20 cellular contexts compared by ENCODE assay signal in genomic region chr22:37880668-37881440, GRCh38. TPM values are rescaled to one million over a fixed set of nuclear protein-coding genes. Genes with fewer than 3 reads are reported as not detected.
A peak's percentile ranks its signal among the peaks of the same experiment; 100 is the strongest.
DNase-seq lines count a peak whose midpoint lies in the region; ATAC-seq and TF ChIP-seq lines count a peak whose summit lies in the region.
"Had no signal": no experiment of that assay in that cellular context is flagged by ENCODE, and none has a peak within 500 bp of the region (broad histone marks: within the 10 kb centered on the region; RNA-seq: fewer than 3 reads in every experiment).

No MANE protein-coding gene starts in this region.

- H3K27ac ChIP-seq in breast epithelium, result no peak overlapping the region
- peak overlapping the region in 58 of 59 donors; percentile 44 to 96 (median 85) for H3K27ac ChIP-seq in dorsolateral prefrontal cortex
- peak overlapping the region; percentile 77 for H3K27ac ChIP-seq in layer of hippocampus (ENCODE audit: low read depth, low read length)
- H3K27ac ChIP-seq in transverse colon, result peak overlapping the region in 3 of 4 donors; percentile 5 to 48 (median 26)
- H3K27ac ChIP-seq: coronary artery had no signal

- H3K27me3 ChIP-seq in breast epithelium (no peaks in the 10 kb centered on the region), dorsolateral prefrontal cortex (no peaks in the 10 kb centered on the region), layer of hippocampus (ENCODE audit: control insufficient read depth, insufficient read depth, low read length) (no peaks in the 10 kb centered on the region), transverse colon (no peaks in the 10 kb centered on the region)

- POLR2A ChIA-PET in MCF 10A (lab: Yijun Ruan, JAX), result interaction anchor here (0.6 to 1.8 kb wide), 3 partner anchors 16 to 29 kb away, joined by 3 to 6 read pairs (median 3); no protein-coding TSS in a partner anchor

- intact Hi-C loops in MCF 10A (cut with micrococcal nuclease) (no loop called here), breast epithelium (cut with DNase I; ENCODE audit: low total_unique reads) (no loop called here), dorsolateral prefrontal cortex (cut with DNase I) (no loop called here), transverse colon (cut with DNase I; ENCODE audit: low total_unique reads) (no loop called here)
- intact Hi-C loops in activated T-helper 2 cell treated with anti-CD3 and anti-CD28 coated beads, Interferon-gamma antibody, Interleukin-2, Interleukin-4, amounts not matched to agents 10 μg/mL and 5 μg/mL and 100 μg/mL, durations not matched to agents 14 hours and 24 hours and 36 hours (cut with micrococcal nuclease), result no loop called here

- no peak for TF ChIP-seq POLR2A in breast epithelium (IDR thresholded peaks at IDR 0.05)
- no peak for TF ChIP-seq POLR2A in transverse colon (IDR thresholded peaks at IDR 0.05)

- CTCF ChIA-PET in MCF 10A (lab: Yijun Ruan, JAX), result interaction anchor here (1.0 to 4.7 kb wide), 3 partner anchors 12 to 84 kb away, joined by 3 to 31 read pairs (median 4); no protein-coding TSS in a partner anchor

- no peaks in the 10 kb centered on the region for H3K27me3 Mint-ChIP-seq in MCF 10A (ENCODE audit: insufficient read depth, unreplicated experiment)
- no peaks in the 10 kb centered on the region for H3K27me3 Mint-ChIP-seq in activated T-helper 2 cell treated with anti-CD3 and anti-CD28 coated beads, Interferon-gamma antibody, Interleukin-2, Interleukin-4, amounts not matched to agents 10 μg/mL and 5 μg/mL and 100 μg/mL, durations not matched to agents 14 hours and 24 hours and 36 hours (ENCODE audit: low read depth)
- H3K27me3 Mint-ChIP-seq in activated T-cell treated with anti-CD3 and anti-CD28 coated beads, Interleukin-2, amount 50 U/mL, for 72 hours (ENCODE audit: low read depth), result no peaks in the 10 kb centered on the region
- H3K27me3 Mint-ChIP-seq: activated CD4-positive, alpha-beta memory T cell treated with anti-CD3 and anti-CD28 coated beads for 36 hours; type B pancreatic cell had no signal

- peaks cover 95% of the 10 kb centered on the region for H3K36me3 Mint-ChIP-seq in MCF 10A (ENCODE audit: insufficient read depth, unreplicated experiment)
- peaks cover 57% of the 10 kb centered on the region for H3K36me3 Mint-ChIP-seq in activated T-helper 2 cell treated with anti-CD3 and anti-CD28 coated beads, Interferon-gamma antibody, Interleukin-2, Interleukin-4, amounts not matched to agents 10 μg/mL and 5 μg/mL and 100 μg/mL, durations not matched to agents 14 hours and 24 hours and 36 hours (ENCODE audit: low read depth)
- peaks cover 9 to 21% of the 10 kb centered on the region in 2 donors for H3K36me3 Mint-ChIP-seq in activated T-cell treated with anti-CD3 and anti-CD28 coated beads, Interleukin-2, amount 50 U/mL, for 72 hours (ENCODE audit: insufficient read depth in 2 of 2)

- H3K4me1 Mint-ChIP-seq in MCF 10A (ENCODE audit: insufficient read depth, unreplicated experiment), result no peaks in the 10 kb centered on the region
- H3K4me1 Mint-ChIP-seq in activated T-helper 2 cell treated with anti-CD3 and anti-CD28 coated beads, Interferon-gamma antibody, Interleukin-2, Interleukin-4, amounts not matched to agents 10 μg/mL and 5 μg/mL and 100 μg/mL, durations not matched to agents 14 hours and 24 hours and 36 hours (ENCODE audit: low read depth), result peaks cover 1% of the 10 kb centered on the region
- no peaks in the 10 kb centered on the region for H3K4me1 Mint-ChIP-seq in activated T-cell treated with anti-CD3 and anti-CD28 coated beads, Interleukin-2, amount 50 U/mL, for 72 hours (ENCODE audit: low read depth)

- no peak for ATAC-seq in activated T-cell treated with anti-CD3 and anti-CD28 coated beads, Interleukin-2, amount 50 U/mL, for 72 hours (replicated peaks in 1 of 2)
- ATAC-seq: K562 had no signal

- peaks cover 8% of the 10 kb centered on the region for H3K36me3 ChIP-seq in breast epithelium
- H3K36me3 ChIP-seq in transverse colon, result peaks cover 0 to 64% (median 28%) of the 10 kb centered on the region in 4 donors

- H3K9me3 ChIP-seq in breast epithelium, result no peaks in the 10 kb centered on the region
- no peaks in the 10 kb centered on the region for H3K9me3 ChIP-seq in transverse colon

- H3K4me3 Mint-ChIP-seq in MCF 10A (ENCODE audit: unreplicated experiment), result no peak overlapping the region
- H3K4me3 Mint-ChIP-seq in activated T-helper 2 cell treated with anti-CD3 and anti-CD28 coated beads, Interferon-gamma antibody, Interleukin-2, Interleukin-4, amounts not matched to agents 10 μg/mL and 5 μg/mL and 100 μg/mL, durations not matched to agents 14 hours and 24 hours and 36 hours (ENCODE audit: low read depth), result no peak overlapping the region
- no peak overlapping the region for H3K4me3 Mint-ChIP-seq in activated T-cell treated with anti-CD3 and anti-CD28 coated beads, Interleukin-2, amount 50 U/mL, for 72 hours
- H3K4me3 Mint-ChIP-seq: activated CD4-positive, alpha-beta memory T cell treated with anti-CD3 and anti-CD28 coated beads for 36 hours; type B pancreatic cell had no signal

- WGBS in transverse colon (ENCODE audit: low coverage in 1 of 2), 2 donors, result 65 to 72% methylated on average over 4 to 6 of the region's 6 CpGs

- no peak for TF ChIP-seq CTCF in MCF 10A (IDR thresholded peaks at IDR 0.05; ENCODE audit: unreplicated experiment)
- no peak for TF ChIP-seq CTCF in breast epithelium (IDR thresholded peaks at IDR 0.05)
- peak in 1 of 56 donors; percentile 4 for TF ChIP-seq CTCF in dorsolateral prefrontal cortex (IDR thresholded peaks at IDR 0.05 in 54 of 56, conservative IDR thresholded peaks at IDR 0.05 in 2 of 56; ENCODE audit: low read depth in 1 of 56, partially characterized antibody in 56 of 56)
- no peak for TF ChIP-seq CTCF in transverse colon (IDR thresholded peaks at IDR 0.05)

- H3K4me3 ChIP-seq in breast epithelium, result no peak overlapping the region
- H3K4me3 ChIP-seq in dorsolateral prefrontal cortex, result peak overlapping the region in 4 of 59 donors; percentile 2 to 31 (median 12)
- H3K4me3 ChIP-seq in transverse colon, result no peak overlapping the region
- H3K4me3 ChIP-seq: coronary artery, K562 had no signal

- H3K27ac Mint-ChIP-seq in MCF 10A (ENCODE audit: low read depth, unreplicated experiment), result no peak overlapping the region
- no peak overlapping the region for H3K27ac Mint-ChIP-seq in activated T-helper 2 cell treated with anti-CD3 and anti-CD28 coated beads, Interferon-gamma antibody, Interleukin-2, Interleukin-4, amounts not matched to agents 10 μg/mL and 5 μg/mL and 100 μg/mL, durations not matched to agents 14 hours and 24 hours and 36 hours
- H3K27ac Mint-ChIP-seq in activated T-cell treated with anti-CD3 and anti-CD28 coated beads, Interleukin-2, amount 50 U/mL, for 72 hours, result no peak overlapping the region
- H3K27ac Mint-ChIP-seq: activated CD4-positive, alpha-beta memory T cell treated with anti-CD3 and anti-CD28 coated beads for 36 hours; type B pancreatic cell had no signal

- DNase-seq in MCF 10A (ENCODE audit: unreplicated experiment) (peak; percentile 40), breast epithelium (ENCODE audit: low spot score in 2 of 2) (no peak), dorsolateral prefrontal cortex (peak in 9 of 10 donors; percentile 32 to 87 (median 67)), transverse colon (no peak), SIG-M5 treated with dmso at 0.1 percent for 504 hours (lab: John Stamatoyannopoulos, UW; ENCODE audit: unreplicated experiment) (no peak)
- no peak for DNase-seq in activated T-helper 2 cell treated with anti-CD3 and anti-CD28 coated beads, Interferon-gamma antibody, Interleukin-2, Interleukin-4, amounts not matched to agents 10 μg/mL and 5 μg/mL and 100 μg/mL, durations not matched to agents 14 hours and 24 hours and 36 hours (ENCODE audit: low spot score)
- DNase-seq in activated T-cell treated with anti-CD3 and anti-CD28 coated beads, Interleukin-2, amount 50 U/mL, for 72 hours, result no peak
- DNase-seq: activated CD4-positive, alpha-beta memory T cell treated with anti-CD3 and anti-CD28 coated beads for 36 hours; activated effector memory CD4-positive, alpha-beta T cell treated with anti-CD3 and anti-CD28 coated beads, Interleukin-2, amount 50 U/mL, for 16 hours; Calu3; NCI-H1694; NCI-H526 treated with DMSO at 0.1 percent for 48 hours; T-helper 9 cell had no signal

- no TSS peak for BruUV-seq in MCF 10A (replicated peaks; lab: Mats Ljungman, UMichigan)

- TF ChIP-seq EP300 in transverse colon (IDR thresholded peaks at IDR 0.05; ENCODE audit: low read depth), result no peak

- in situ Hi-C loops in transverse colon (cut with MboI; ENCODE audit: low pct_ligation_motif_present in 1 of 4, low pct_unique_long_range_greater_than_20kb in 1 of 4, low sequenced_read_pairs in 3 of 4), result no loop called here

- H3K4me1 ChIP-seq in breast epithelium (no peaks in the 10 kb centered on the region), transverse colon (peaks cover 0 to 13% (median 6%) of the 10 kb centered on the region in 4 donors)

- no peaks in the 10 kb centered on the region for H3K9me3 Mint-ChIP-seq in MCF 10A (ENCODE audit: unreplicated experiment)
- H3K9me3 Mint-ChIP-seq in activated T-helper 2 cell treated with anti-CD3 and anti-CD28 coated beads, Interferon-gamma antibody, Interleukin-2, Interleukin-4, amounts not matched to agents 10 μg/mL and 5 μg/mL and 100 μg/mL, durations not matched to agents 14 hours and 24 hours and 36 hours, result no peaks in the 10 kb centered on the region
- H3K9me3 Mint-ChIP-seq in activated T-cell treated with anti-CD3 and anti-CD28 coated beads, Interleukin-2, amount 50 U/mL, for 72 hours, result no peaks in the 10 kb centered on the region
- H3K9me3 Mint-ChIP-seq: activated CD4-positive, alpha-beta memory T cell treated with anti-CD3 and anti-CD28 coated beads for 36 hours; type B pancreatic cell had no signal

RNA-seq across cellular contexts. Expression of gene MICALL1, which starts 25.2 kb away (rescaled TPM):
- total RNA-seq in MCF 10A (2022) (164 and 165 TPM in 2 replicates), breast epithelium (10 to 100 TPM in 2 of 3 donors, 1 to 10 TPM in 1; 8.6 to 25.6 (median 22.0) TPM), dorsolateral prefrontal cortex (10 to 100 TPM in 117 of 120 experiments, 1 to 10 TPM in 3; 7.5 to 65.7 (median 19.8) TPM), transverse colon (10 to 100 TPM; 26.8 to 87.2 (median 37.3) TPM)
- total RNA-seq in activated T-helper 2 cell treated with anti-CD3 and anti-CD28 coated beads, Interferon-gamma antibody, Interleukin-2, Interleukin-4, amounts not matched to agents 10 μg/mL and 5 μg/mL and 100 μg/mL, durations not matched to agents 14 hours and 24 hours and 36 hours, result 22.7 and 29.1 TPM in 2 replicates
- total RNA-seq in activated T-cell treated with anti-CD3 and anti-CD28 coated beads, Interleukin-2, amount 50 U/mL, for 72 hours, result 10 to 100 TPM; 21.3 to 21.6 TPM

RNA-seq across cellular contexts. Expression of gene EIF3L, which starts 31.6 kb away (rescaled TPM):
- 395 and 505 TPM in 2 replicates for total RNA-seq in MCF 10A (2022)
- total RNA-seq in breast epithelium, result 100 to 1,000 TPM; 471 to 569 (median 490) TPM
- 100 to 1,000 TPM; 134 to 326 (median 235) TPM for total RNA-seq in dorsolateral prefrontal cortex
- 100 to 1,000 TPM in 3 of 4 donors, 10 to 100 TPM in 1; 89.4 to 292 (median 217) TPM for total RNA-seq in transverse colon
- total RNA-seq in activated T-helper 2 cell treated with anti-CD3 and anti-CD28 coated beads, Interferon-gamma antibody, Interleukin-2, Interleukin-4, amounts not matched to agents 10 μg/mL and 5 μg/mL and 100 μg/mL, durations not matched to agents 14 hours and 24 hours and 36 hours, result 462 and 480 TPM in 2 replicates
- 100 to 1,000 TPM; 826 to 905 TPM for total RNA-seq in activated T-cell treated with anti-CD3 and anti-CD28 coated beads, Interleukin-2, amount 50 U/mL, for 72 hours

RNA-seq across cellular contexts. Expression of gene ANKRD54, which starts 36.7 kb away (rescaled TPM):
- total RNA-seq in MCF 10A (2022) (26.0 and 26.7 TPM in 2 replicates), breast epithelium (10 to 100 TPM; 27.5 to 41.3 (median 34.9) TPM), dorsolateral prefrontal cortex (10 to 100 TPM; 19.3 to 37.9 (median 27.8) TPM), transverse colon (10 to 100 TPM; 12.7 to 86.8 (median 40.6) TPM)
- 24.7 and 27.3 TPM in 2 replicates for total RNA-seq in activated T-helper 2 cell treated with anti-CD3 and anti-CD28 coated beads, Interferon-gamma antibody, Interleukin-2, Interleukin-4, amounts not matched to agents 10 μg/mL and 5 μg/mL and 100 μg/mL, durations not matched to agents 14 hours and 24 hours and 36 hours
- 10 to 100 TPM; 22.8 to 28.2 TPM for total RNA-seq in activated T-cell treated with anti-CD3 and anti-CD28 coated beads, Interleukin-2, amount 50 U/mL, for 72 hours

RNA-seq across cellular contexts. Expression of gene GALR3, which starts 57.7 kb away (rescaled TPM):
- total RNA-seq in MCF 10A (2022), result 0.26 and 0.27 TPM in 2 replicates
- under 1 TPM in 1 of 3 donors, not detected in 2; 0.44 TPM for total RNA-seq in breast epithelium
- 1 to 10 TPM in 16 of 120 experiments, under 1 TPM in 35, not detected in 69; 0.41 to 2.6 (median 0.69) TPM for total RNA-seq in dorsolateral prefrontal cortex
- total RNA-seq in transverse colon, result not detected
- 0.28 and 0.32 TPM in 2 replicates for total RNA-seq in activated T-helper 2 cell treated with anti-CD3 and anti-CD28 coated beads, Interferon-gamma antibody, Interleukin-2, Interleukin-4, amounts not matched to agents 10 μg/mL and 5 μg/mL and 100 μg/mL, durations not matched to agents 14 hours and 24 hours and 36 hours
- under 1 TPM in 1 of 2 donors, not detected in 1; 0.29 TPM for total RNA-seq in activated T-cell treated with anti-CD3 and anti-CD28 coated beads, Interleukin-2, amount 50 U/mL, for 72 hours
- total RNA-seq: A172, glomerular endothelial cell, liver had no signal

Comparison
In these comparisons a context has a peak if more than half of its experiments do, and no peak if none do; other contexts are left out.
1. DNase-seq: peak in MCF 10A (single experiment) and dorsolateral prefrontal cortex (9 of 10); none in breast epithelium (0 of 2), transverse colon (single experiment), SIG-M5 treated with dmso at 0.1 percent for 504 hours (single experiment), activated T-helper 2 cell treated with anti-CD3 and anti-CD28 coated beads, Interferon-gamma antibody, Interleukin-2, Interleukin-4, amounts not matched to agents 10 μg/mL and 5 μg/mL and 100 μg/mL, durations not matched to agents 14 hours and 24 hours and 36 hours (single experiment) and activated T-cell treated with anti-CD3 and anti-CD28 coated beads, Interleukin-2, amount 50 U/mL, for 72 hours (0 of 2).
2. H3K27ac ChIP-seq: peak in dorsolateral prefrontal cortex (58 of 59), layer of hippocampus (single experiment) and transverse colon (3 of 4); none in breast epithelium (0 of 2).